In the genomic region with DNA sequence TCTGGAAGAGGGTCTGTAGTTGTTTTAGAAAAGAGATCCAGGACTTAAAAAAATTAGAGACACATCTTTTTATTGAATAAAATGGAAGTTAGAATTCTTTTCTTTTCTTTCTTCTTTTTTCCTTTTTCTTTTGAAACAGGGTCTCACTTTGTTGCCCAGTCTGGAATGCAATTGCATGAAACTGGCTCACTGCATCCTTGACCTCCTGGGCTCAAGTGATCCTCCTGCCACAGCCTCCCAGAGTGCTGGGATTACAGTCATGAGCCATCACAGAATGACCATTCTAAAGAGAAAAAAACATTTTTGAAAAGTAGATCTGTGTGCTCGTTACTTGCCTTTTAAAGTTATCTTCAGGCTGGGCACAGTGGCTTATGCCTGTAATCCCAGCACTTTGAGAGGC, we compare ENCODE assay signal across 23 cellular contexts. TPM values are rescaled to one million over a fixed set of nuclear protein-coding genes. Genes with fewer than 3 reads are reported as not detected.
A peak's percentile ranks its signal among the peaks of the same experiment; 100 is the strongest.
DNase-seq lines count a peak whose midpoint lies in the region; ATAC-seq and TF ChIP-seq lines count a peak whose summit lies in the region.
"Had no signal": no experiment of that assay in that cellular context is flagged by ENCODE, and none has a peak within 500 bp of the region (broad histone marks: within the 10 kb centered on the region; RNA-seq: fewer than 3 reads in every experiment).

No MANE protein-coding gene starts in this region.

- H3K36me3 Mint-ChIP-seq in activated T-cell treated with anti-CD3 and anti-CD28 coated beads, Interleukin-2, amount 50 U/mL, for 72 hours (ENCODE audit: insufficient read depth in 2 of 2) = peaks cover 8 to 15% of the 10 kb centered on the region in 2 donors
- peaks cover 4% of the 10 kb centered on the region for H3K36me3 Mint-ChIP-seq in natural killer cell treated with Interleukin-12 subunit alpha and Interleukin-12 subunit beta and Interleukin-15 and Interleukin-18, amount 100 ng/mL, for 72 hours
- H3K36me3 Mint-ChIP-seq in natural killer cell = no peaks in the 10 kb centered on the region
- peaks cover 14% of the 10 kb centered on the region for H3K36me3 Mint-ChIP-seq in endothelial cell (ENCODE audit: low read depth, unreplicated experiment)
- peaks cover 44% of the 10 kb centered on the region for H3K36me3 Mint-ChIP-seq in stimulated activated effector memory CD8-positive, alpha-beta T cell treated with anti-CD3 and anti-CD28 coated beads, Interleukin-12 subunit alpha, Interleukin-12 subunit beta, amount 100 ng/mL, for 72 hours

- H3K9me3 Mint-ChIP-seq in activated T-cell treated with anti-CD3 and anti-CD28 coated beads, Interleukin-2, amount 50 U/mL, for 72 hours = no peaks in the 10 kb centered on the region
- H3K9me3 Mint-ChIP-seq in natural killer cell treated with Interleukin-12 subunit alpha and Interleukin-12 subunit beta and Interleukin-15 and Interleukin-18, amount 100 ng/mL, for 72 hours = no peaks in the 10 kb centered on the region
- no peaks in the 10 kb centered on the region for H3K9me3 Mint-ChIP-seq in natural killer cell
- H3K9me3 Mint-ChIP-seq in endothelial cell (ENCODE audit: unreplicated experiment) = no peaks in the 10 kb centered on the region
- H3K9me3 Mint-ChIP-seq in stimulated activated effector memory CD8-positive, alpha-beta T cell treated with anti-CD3 and anti-CD28 coated beads, Interleukin-12 subunit alpha, Interleukin-12 subunit beta, amount 100 ng/mL, for 72 hours = no peaks in the 10 kb centered on the region
- H3K9me3 Mint-ChIP-seq: CD14-positive monocyte; CD8-positive, alpha-beta memory T cell had no signal

- H2AFZ ChIP-seq in OCI-LY7 (ENCODE audit: low read length) = no peak overlapping the region
- H2AFZ ChIP-seq: GM23248 had no signal

- no peak overlapping the region for H3K4me3 ChIP-seq in OCI-LY7 (ENCODE audit: low read depth, low read length, poor library complexity, severe bottlenecking)
- H3K4me3 ChIP-seq: BLaER1, GM12878, GM23248, HAP-1 had no signal

- H3K4me2 ChIP-seq in OCI-LY7 (ENCODE audit: low read length) = no peak overlapping the region
- H3K4me2 ChIP-seq: BLaER1 had no signal

- TF ChIP-seq CTCF in natural killer cell (IDR thresholded peaks at IDR 0.05) = no peak
- TF ChIP-seq CTCF in endothelial cell (IDR thresholded peaks at IDR 0.05; ENCODE audit: unreplicated experiment) = no peak
- no peak for TF ChIP-seq CTCF in OCI-LY7 (conservative IDR thresholded peaks at IDR 0.05; ENCODE audit: low read length)

- intact Hi-C loops in natural killer cell (cut with micrococcal nuclease) (no loop called here), OCI-LY7 (cut with micrococcal nuclease; ENCODE audit: unreplicated experiment) (no loop called here)

- H3K9me2 ChIP-seq in OCI-LY7 (ENCODE audit: insufficient read depth, low read length) = no peaks in the 10 kb centered on the region

- peaks cover 42% of the 10 kb centered on the region for H3K4me1 ChIP-seq in OCI-LY7 (ENCODE audit: insufficient read depth, low read length, poor library complexity, severe bottlenecking)

- CTCF ChIA-PET in OCI-LY7 (lab: Charles Lee; ENCODE audit: unreplicated experiment) = no interaction called here

- no peak for DNase-seq in activated T-cell treated with anti-CD3 and anti-CD28 coated beads, Interleukin-2, amount 50 U/mL, for 72 hours
- no peak for DNase-seq in activated T-cell treated with anti-CD3 and anti-CD28 coated beads, Interleukin-2, amount 50 U/mL, for 1 hour
- DNase-seq in natural killer cell treated with Interleukin-12 subunit alpha and Interleukin-12 subunit beta and Interleukin-15 and Interleukin-18, amount 100 ng/mL, for 72 hours (ENCODE audit: low spot score) = no peak
- DNase-seq in natural killer cell (no peak), endothelial cell (ENCODE audit: low spot score) (no peak), OCI-LY7 (ENCODE audit: low spot score) (no peak)
- DNase-seq in stimulated activated effector memory CD8-positive, alpha-beta T cell treated with anti-CD3 and anti-CD28 coated beads, Interleukin-12 subunit alpha, Interleukin-12 subunit beta, amount 100 ng/mL, for 72 hours (ENCODE audit: low spot score in 2 of 2) = no peak
- DNase-seq: 8988T; CD8-positive, alpha-beta memory T cell; COR-L47; DMS 273 treated with DMSO at 0.1 percent for 48 hours; DMS53; DND-41; EL; GM23248 had no signal

- H3K4me3 Mint-ChIP-seq in activated T-cell treated with anti-CD3 and anti-CD28 coated beads, Interleukin-2, amount 50 U/mL, for 72 hours = no peak overlapping the region
- no peak overlapping the region for H3K4me3 Mint-ChIP-seq in natural killer cell treated with Interleukin-12 subunit alpha and Interleukin-12 subunit beta and Interleukin-15 and Interleukin-18, amount 100 ng/mL, for 72 hours
- H3K4me3 Mint-ChIP-seq in natural killer cell (no peak overlapping the region), endothelial cell (ENCODE audit: unreplicated experiment) (peak overlapping the region; percentile 32)
- H3K4me3 Mint-ChIP-seq in stimulated activated effector memory CD8-positive, alpha-beta T cell treated with anti-CD3 and anti-CD28 coated beads, Interleukin-12 subunit alpha, Interleukin-12 subunit beta, amount 100 ng/mL, for 72 hours = no peak overlapping the region
- H3K4me3 Mint-ChIP-seq: CD14-positive monocyte had no signal

- no TSS peak for BruUV-seq in OCI-LY7 (replicated peaks; lab: Mats Ljungman, UMichigan)

- H3K9me3 ChIP-seq in OCI-LY7 (ENCODE audit: low read length) = no peaks in the 10 kb centered on the region
- H3K9me3 ChIP-seq: BLaER1, HAP-1 had no signal

- POLR2A ChIA-PET in OCI-LY7 (lab: Charles Lee) = interaction anchor here (1.0 to 1.1 kb wide), 2 partner anchors 22 to 61 kb away, joined by 3 read pairs; no protein-coding TSS in a partner anchor

- H3K27ac Mint-ChIP-seq in activated T-cell treated with anti-CD3 and anti-CD28 coated beads, Interleukin-2, amount 50 U/mL, for 72 hours = peak overlapping the region; percentile 54
- peak overlapping the region; percentile 33 to 65 for H3K27ac Mint-ChIP-seq in natural killer cell treated with Interleukin-12 subunit alpha and Interleukin-12 subunit beta and Interleukin-15 and Interleukin-18, amount 100 ng/mL, for 72 hours
- peak overlapping the region in 1 of 2 donors; percentile 90 for H3K27ac Mint-ChIP-seq in natural killer cell
- H3K27ac Mint-ChIP-seq in endothelial cell (ENCODE audit: unreplicated experiment) = no peak overlapping the region
- H3K27ac Mint-ChIP-seq in stimulated activated effector memory CD8-positive, alpha-beta T cell treated with anti-CD3 and anti-CD28 coated beads, Interleukin-12 subunit alpha, Interleukin-12 subunit beta, amount 100 ng/mL, for 72 hours = peak overlapping the region; percentile 60

- no peaks in the 10 kb centered on the region for H3K27me3 Mint-ChIP-seq in activated T-cell treated with anti-CD3 and anti-CD28 coated beads, Interleukin-2, amount 50 U/mL, for 72 hours (ENCODE audit: low read depth)
- H3K27me3 Mint-ChIP-seq in natural killer cell treated with Interleukin-12 subunit alpha and Interleukin-12 subunit beta and Interleukin-15 and Interleukin-18, amount 100 ng/mL, for 72 hours = no peaks in the 10 kb centered on the region
- H3K27me3 Mint-ChIP-seq in natural killer cell (ENCODE audit: low read depth in 2 of 2) (no peaks in the 10 kb centered on the region), endothelial cell (ENCODE audit: unreplicated experiment) (peaks cover 12% of the 10 kb centered on the region)

- H4K20me1 ChIP-seq in OCI-LY7 (ENCODE audit: insufficient read depth, low read length) = peaks cover 21% of the 10 kb centered on the region; the same call in 1 of the 2 replicates

- peaks cover 49% of the 10 kb centered on the region for H3K4me1 Mint-ChIP-seq in activated T-cell treated with anti-CD3 and anti-CD28 coated beads, Interleukin-2, amount 50 U/mL, for 72 hours (ENCODE audit: low read depth)
- peaks cover 26% of the 10 kb centered on the region in 2 donors for H3K4me1 Mint-ChIP-seq in natural killer cell treated with Interleukin-12 subunit alpha and Interleukin-12 subunit beta and Interleukin-15 and Interleukin-18, amount 100 ng/mL, for 72 hours (ENCODE audit: low read depth in 2 of 2)
- peaks cover 40% of the 10 kb centered on the region in 2 donors for H3K4me1 Mint-ChIP-seq in natural killer cell
- peaks cover 31% of the 10 kb centered on the region for H3K4me1 Mint-ChIP-seq in endothelial cell (ENCODE audit: unreplicated experiment)
- peaks cover 36% of the 10 kb centered on the region for H3K4me1 Mint-ChIP-seq in stimulated activated effector memory CD8-positive, alpha-beta T cell treated with anti-CD3 and anti-CD28 coated beads, Interleukin-12 subunit alpha, Interleukin-12 subunit beta, amount 100 ng/mL, for 72 hours

- no peak for ATAC-seq in activated T-cell treated with anti-CD3 and anti-CD28 coated beads, Interleukin-2, amount 50 U/mL, for 72 hours (replicated peaks in 1 of 2)
- no peak for ATAC-seq in natural killer cell treated with Interleukin-12 subunit alpha and Interleukin-12 subunit beta and Interleukin-15 and Interleukin-18, amount 100 ng/mL, for 72 hours
- ATAC-seq in natural killer cell (no peak), HG03469 (IDR thresholded peaks at IDR 0.05; ENCODE audit: unreplicated experiment) (no peak)
- no peak for ATAC-seq in stimulated activated effector memory CD8-positive, alpha-beta T cell treated with anti-CD3 and anti-CD28 coated beads, Interleukin-12 subunit alpha, Interleukin-12 subunit beta, amount 100 ng/mL, for 72 hours
- ATAC-seq: GM12878 had no signal

- peaks cover 33% of the 10 kb centered on the region for H3K36me3 ChIP-seq in OCI-LY7 (ENCODE audit: insufficient read depth, low read length)

- no peak overlapping the region for H3K27ac ChIP-seq in OCI-LY7 (ENCODE audit: low read depth, low read length, poor library complexity, severe bottlenecking)
- H3K27ac ChIP-seq: BLaER1, GM23248 had no signal

- peaks cover 93% of the 10 kb centered on the region for H3K79me2 ChIP-seq in OCI-LY7 (ENCODE audit: insufficient read depth, low read depth, low read length)

RNA-seq across cellular contexts. Expression of a gene that starts 3.6 kb away (rescaled TPM):
- 10 to 100 TPM; 49.9 to 51.3 TPM for total RNA-seq in activated T-cell treated with anti-CD3 and anti-CD28 coated beads, Interleukin-2, amount 50 U/mL, for 72 hours
- total RNA-seq in natural killer cell treated with Interleukin-12 subunit alpha and Interleukin-12 subunit beta and Interleukin-15 and Interleukin-18, amount 100 ng/mL, for 72 hours = 100 to 1,000 TPM in 1 of 2 donors, 10 to 100 TPM in 1; 96.5 to 101 TPM
- 100 to 1,000 TPM; 126 to 176 (median 146) TPM for total RNA-seq in natural killer cell
- total RNA-seq in endothelial cell (ENCODE audit: unreplicated experiment) = 21.0 TPM
- 14.3 and 15.2 TPM in 2 replicates for total RNA-seq in OCI-LY7 (2014; rRNA removed; shearing (Covaris generic))
- total RNA-seq in OCI-LY7 (2022) = 35.2 and 42.2 TPM in 2 replicates

RNA-seq across cellular contexts. Expression of a gene that starts 3.6 kb away (rescaled TPM):
- 10 to 100 TPM; 79.0 to 80.9 TPM for total RNA-seq in activated T-cell treated with anti-CD3 and anti-CD28 coated beads, Interleukin-2, amount 50 U/mL, for 72 hours
- total RNA-seq in natural killer cell treated with Interleukin-12 subunit alpha and Interleukin-12 subunit beta and Interleukin-15 and Interleukin-18, amount 100 ng/mL, for 72 hours = 10 to 100 TPM; 65.7 to 74.1 TPM
- total RNA-seq in natural killer cell (10 to 100 TPM; 30.3 to 35.8 (median 32.5) TPM), endothelial cell (ENCODE audit: unreplicated experiment) (47.3 TPM), OCI-LY7 (2022) (101 and 103 TPM in 2 replicates)
- total RNA-seq in OCI-LY7 (2014; rRNA removed; shearing (Covaris generic)) = 62.2 and 62.9 TPM in 2 replicates

RNA-seq across cellular contexts. Expression of a gene that starts 45.0 kb away (rescaled TPM):
- total RNA-seq in activated T-cell treated with anti-CD3 and anti-CD28 coated beads, Interleukin-2, amount 50 U/mL, for 72 hours = not detected
- total RNA-seq in natural killer cell treated with Interleukin-12 subunit alpha and Interleukin-12 subunit beta and Interleukin-15 and Interleukin-18, amount 100 ng/mL, for 72 hours = 1 to 10 TPM in 1 of 2 donors, not detected in 1; 2.6 TPM
- total RNA-seq in natural killer cell (1 to 10 TPM in 2 of 3 donors, not detected in 1; 3.6 to 8.0 TPM), endothelial cell (ENCODE audit: unreplicated experiment) (not detected), OCI-LY7 (2022) (not detected in 2 replicates)
- total RNA-seq in OCI-LY7 (2014; rRNA removed; shearing (Covaris generic)) = not detected in 2 replicates
- total RNA-seq: A673; CD8-positive, alpha-beta memory T cell; G401; GM23248; H4 had no signal

RNA-seq across cellular contexts. Expression of a gene that starts 48.1 kb away (rescaled TPM):
- total RNA-seq in activated T-cell treated with anti-CD3 and anti-CD28 coated beads, Interleukin-2, amount 50 U/mL, for 72 hours = not detected
- not detected for total RNA-seq in natural killer cell treated with Interleukin-12 subunit alpha and Interleukin-12 subunit beta and Interleukin-15 and Interleukin-18, amount 100 ng/mL, for 72 hours
- total RNA-seq in natural killer cell (not detected), endothelial cell (ENCODE audit: unreplicated experiment) (not detected), OCI-LY7 (2022) (not detected in 2 replicates)
- not detected in 2 replicates for total RNA-seq in OCI-LY7 (2014; rRNA removed; shearing (Covaris generic))
- total RNA-seq: A673; CD8-positive, alpha-beta memory T cell; G401; GM12878; GM23248; H4 had no signal
